ENCODE assay signal across 12 cellular contexts in the genomic region with DNA sequence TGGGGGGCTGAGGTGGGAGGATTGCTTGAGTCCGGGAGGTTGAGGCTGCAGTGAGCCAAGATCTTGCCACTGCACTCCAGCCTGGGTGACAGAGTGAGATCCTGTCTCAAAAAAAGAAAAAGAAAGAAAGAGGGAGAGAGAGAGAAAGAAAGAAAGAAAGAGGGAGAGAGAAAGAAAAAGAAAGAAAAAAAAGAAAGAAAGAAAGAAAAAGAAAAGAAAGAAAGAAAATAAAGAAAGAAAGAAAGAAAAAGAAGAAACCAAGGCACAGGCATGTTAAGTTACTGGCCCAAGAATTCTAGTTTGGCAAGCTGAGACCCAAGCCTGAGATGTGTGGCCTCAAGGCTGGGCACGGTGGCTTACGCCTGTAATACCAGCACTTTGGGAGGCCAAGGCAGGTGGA. TPM values are rescaled to one million over a fixed set of nuclear protein-coding genes. Genes with fewer than 3 reads are reported as not detected.
DNase-seq lines count a peak whose midpoint lies in the region; FAIRE-seq and TF ChIP-seq lines count a peak whose summit lies in the region.
"Not testable (repeated sequence)": the region's sequence is repeated elsewhere in the genome, so short reads cannot be mapped to it uniquely, and the experiment has no call there.
"Had no signal": no experiment of that assay in that cellular context is flagged by ENCODE, and none has a peak within 500 bp of the region (broad histone marks: within the 10 kb centered on the region; RNA-seq: fewer than 3 reads in every experiment).

No MANE protein-coding gene starts in this region.

- not testable (repeated sequence) for H3K9ac ChIP-seq in kidney (ENCODE audit: low read length in 2 of 2)

- H3K27ac ChIP-seq in HEK293 (ENCODE audit: extremely low read depth, low read depth, low read length); kidney (ENCODE audit: low read depth in 2 of 2, low read length in 2 of 2): not testable (repeated sequence)

- TF ChIP-seq CTCF in HEK293 (tag by site-specific recombination; IDR thresholded peaks at IDR 0.05); kidney (IDR thresholded peaks at IDR 0.05; ENCODE audit: borderline replicate concordance, extremely low read depth, insufficient read depth): not testable (repeated sequence)

- CTCF ChIA-PET in HEK293 (lab: Yijun Ruan, JAX), result interaction anchor here (0.6 to 2.6 kb wide), 2 partner anchors 150 to 515 kb away, joined by 3 to 9 read pairs; no protein-coding TSS in a partner anchor

- not testable (repeated sequence) for H3K4me3 ChIP-seq in HEK293 (ENCODE audit: low read depth, low read length); kidney (ENCODE audit: low read length in 2 of 2)

- H3K4me1 ChIP-seq in HEK293 (ENCODE audit: control insufficient read depth, insufficient read depth, low read length); kidney (ENCODE audit: control insufficient read depth in 1 of 2, insufficient read depth in 1 of 2, low read depth in 1 of 2, low read length in 2 of 2): not testable (repeated sequence)

- FAIRE-seq in A204.1 (lab: Jason Lieb, UNC) (peak; percentile 29), colon (lab: Jason Lieb, UNC) (peak; percentile 99), endometrium (lab: Jason Lieb, UNC) (peak; percentile 77), kidney (lab: Jason Lieb, UNC) (peak; percentile 86)

- POLR2A ChIA-PET in HEK293 (lab: Yijun Ruan, JAX), result not testable (repeated sequence)

- not testable (repeated sequence) for H3K9me3 ChIP-seq in HEK293 (ENCODE audit: control insufficient read depth, insufficient read depth, low read depth, low read length); kidney (ENCODE audit: control insufficient read depth in 1 of 2, low read length in 2 of 2)

- DNase-seq in kidney, result peak; percentile 39

- intact Hi-C loops in kidney (cut with DNase I), result not testable (repeated sequence)

- not testable (repeated sequence) for H3K36me3 ChIP-seq in HEK293 (ENCODE audit: control insufficient read depth in 2 of 2, insufficient read depth in 1 of 2, low read length in 2 of 2); kidney (ENCODE audit: control insufficient read depth in 1 of 2, insufficient read depth in 2 of 2, low read length in 2 of 2)

TF ChIP-seq in HEK293, 187 proteins besides CTCF, POLR2A, EP300 and RAD21:
- peak; percentile 79 for TF ChIP-seq ZNF366 (tag by site-specific recombination; conservative IDR thresholded peaks at IDR 0.05)

RNA-seq across cellular contexts. Expression of gene BMP8B, which starts 34.8 kb away (rescaled TPM):
- 4.9 TPM for total RNA-seq in kidney
- polyA plus RNA-seq in kidney (ENCODE audit: insufficient read depth, low read depth, low replicate concordance), result 0.34 TPM
- polyA plus RNA-seq: AG04450 had no signal

RNA-seq across cellular contexts. Expression of gene OXCT2, which starts 52.3 kb away (rescaled TPM):
- total RNA-seq in kidney, result 0.98 TPM
- polyA plus RNA-seq in kidney (ENCODE audit: insufficient read depth, low read depth, low replicate concordance), result 0.32 TPM
- total RNA-seq: A172; A673; CD4-positive, CD25-positive, alpha-beta regulatory T cell; G401 had no signal
- polyA plus RNA-seq: CD4-positive, alpha-beta memory T cell; CD4-positive, CD25-positive, alpha-beta regulatory T cell; CD8-positive, alpha-beta memory T cell had no signal

RNA-seq across cellular contexts. Expression of gene TRIT1, which starts 59.9 kb away (rescaled TPM):
- total RNA-seq in kidney, result 24.0 TPM
- polyA plus RNA-seq in kidney (ENCODE audit: insufficient read depth, low read depth, low replicate concordance), result 14.5 TPM
